16 cellular contexts compared by ENCODE assay signal in the genomic region with DNA sequence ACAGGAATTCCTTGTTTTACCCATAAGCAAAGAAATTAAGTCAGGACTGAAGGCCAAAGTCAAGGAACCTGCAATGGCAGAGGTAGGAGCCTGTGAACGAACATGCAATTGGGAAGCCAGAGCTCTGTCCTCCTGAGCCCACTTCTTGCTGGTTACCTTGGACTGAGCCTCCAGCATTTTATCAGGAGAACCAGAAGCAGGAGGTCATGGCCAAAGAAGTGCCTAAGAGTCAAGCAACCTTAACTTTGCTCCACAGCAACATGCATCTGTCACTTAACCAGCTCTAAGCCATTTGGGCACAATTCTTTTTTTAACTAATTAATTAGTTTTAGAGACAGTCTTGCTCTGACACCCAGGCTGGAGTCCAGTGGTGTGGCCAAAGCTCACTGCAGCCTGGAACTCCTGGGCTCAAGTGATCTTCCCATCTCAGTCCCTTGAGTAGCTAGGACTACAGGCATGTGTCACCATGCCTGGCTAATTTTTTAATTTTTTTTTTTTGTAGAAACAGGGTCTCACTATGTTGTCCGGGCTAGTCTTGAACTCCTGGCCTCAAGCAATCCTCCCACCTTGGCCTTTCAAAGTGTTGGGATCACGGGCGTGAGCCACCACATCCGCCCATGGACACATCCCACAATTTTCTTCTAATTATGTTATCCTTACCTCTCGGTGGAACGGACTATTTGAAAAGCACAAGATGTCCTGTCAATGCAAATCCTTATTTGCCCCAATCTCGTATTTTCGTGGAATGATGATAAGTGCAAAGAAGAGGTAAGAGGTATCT.
DNase-seq lines count a peak whose midpoint lies in the region; ATAC-seq, FAIRE-seq and TF ChIP-seq lines count a peak whose summit lies in the region.
"Had no signal": no experiment of that assay in that cellular context is flagged by ENCODE, and none has a peak within 500 bp of the region (broad histone marks: within the 10 kb centered on the region; RNA-seq: fewer than 3 reads in every experiment).

No MANE protein-coding gene starts in this region.

- no peak for FAIRE-seq in GM12891 (lab: Jason Lieb, UNC)
- FAIRE-seq: GM12892, RCC 7860 had no signal

- peak overlapping the region; percentile 84 for H3K27ac ChIP-seq in HL-60 (replicated peaks)

- TF ChIP-seq CTCF in HL-60 (IDR thresholded peaks at IDR 0.05; ENCODE audit: insufficient read depth, low read length), result no peak

- H3K36me3 Mint-ChIP-seq in stimulated activated naive CD8-positive, alpha-beta T cell treated with anti-CD3 and anti-CD28 coated beads, Interleukin-15, Interleukin-2, amounts not matched to agents 100 ng/mL and 50 ng/mL, for 24 hours (ENCODE audit: low read depth), result peaks cover 3% of the 10 kb centered on the region
- peaks cover 6% of the 10 kb centered on the region for H3K36me3 Mint-ChIP-seq in activated naive CD8-positive, alpha-beta T cell

- no peaks in the 10 kb centered on the region for H3K27me3 Mint-ChIP-seq in stimulated activated naive CD8-positive, alpha-beta T cell treated with anti-CD3 and anti-CD28 coated beads, Interleukin-15, Interleukin-2, amounts not matched to agents 100 ng/mL and 50 ng/mL, for 24 hours
- no peaks in the 10 kb centered on the region for H3K27me3 Mint-ChIP-seq in activated naive CD8-positive, alpha-beta T cell
- H3K27me3 Mint-ChIP-seq: B cell had no signal

- DNase-seq in stimulated activated naive CD8-positive, alpha-beta T cell treated with anti-CD3 and anti-CD28 coated beads, Interleukin-15, Interleukin-2, amounts not matched to agents 100 U/mL and 50 U/mL, for 24 hours, result no peak
- DNase-seq in HL-60 (ENCODE audit: low read depth in 1 of 2, low spot score in 1 of 2) (no peak), SHP77 (lab: John Stamatoyannopoulos, UW) (no peak), GM12891 (ENCODE audit: insufficient read length, low spot score) (no peak)
- DNase-seq: GOT3, NCI-H1105 treated with DMSO at 0.1 percent for 48 hours, NCI-H187, NCI-H69, Right ventricle myocardium superior, SK-N-SH had no signal

- peaks cover 14% of the 10 kb centered on the region for H3K9me3 Mint-ChIP-seq in stimulated activated naive CD8-positive, alpha-beta T cell treated with anti-CD3 and anti-CD28 coated beads, Interleukin-15, Interleukin-2, amounts not matched to agents 100 ng/mL and 50 ng/mL, for 24 hours
- peaks cover 5% of the 10 kb centered on the region for H3K9me3 Mint-ChIP-seq in activated naive CD8-positive, alpha-beta T cell (ENCODE audit: low read depth)

- peaks cover 77% of the 10 kb centered on the region for H3K4me1 Mint-ChIP-seq in stimulated activated naive CD8-positive, alpha-beta T cell treated with anti-CD3 and anti-CD28 coated beads, Interleukin-15, Interleukin-2, amounts not matched to agents 100 ng/mL and 50 ng/mL, for 24 hours (ENCODE audit: low read depth)
- peaks cover 62% of the 10 kb centered on the region for H3K4me1 Mint-ChIP-seq in activated naive CD8-positive, alpha-beta T cell (ENCODE audit: low read depth)

- H3K4me3 ChIP-seq in HL-60 (replicated peaks; ENCODE audit: insufficient read depth, low read length), result no peak overlapping the region

- no peak overlapping the region for H3K4me3 Mint-ChIP-seq in stimulated activated naive CD8-positive, alpha-beta T cell treated with anti-CD3 and anti-CD28 coated beads, Interleukin-15, Interleukin-2, amounts not matched to agents 100 ng/mL and 50 ng/mL, for 24 hours
- H3K4me3 Mint-ChIP-seq in activated naive CD8-positive, alpha-beta T cell, result no peak overlapping the region

- no peaks in the 10 kb centered on the region for H3K27me3 ChIP-seq in HL-60 (ENCODE audit: insufficient read depth, poor library complexity, severe bottlenecking)

- peak overlapping the region; percentile 96 for H3K27ac Mint-ChIP-seq in stimulated activated naive CD8-positive, alpha-beta T cell treated with anti-CD3 and anti-CD28 coated beads, Interleukin-15, Interleukin-2, amounts not matched to agents 100 ng/mL and 50 ng/mL, for 24 hours
- H3K27ac Mint-ChIP-seq in activated naive CD8-positive, alpha-beta T cell, result peak overlapping the region; percentile 11

- no peak for ATAC-seq in stimulated activated naive CD8-positive, alpha-beta T cell treated with anti-CD3 and anti-CD28 coated beads, Interleukin-15, Interleukin-2, amounts not matched to agents 100 U/mL and 50 U/mL, for 24 hours
- no peak for ATAC-seq in HG03159 (IDR thresholded peaks at IDR 0.05; ENCODE audit: unreplicated experiment)

- no peak for TF ChIP-seq POLR2A in GM12891 (IDR thresholded peaks at IDR 0.05; ENCODE audit: low read depth, low read length)

TF ChIP-seq in GM12891, 5 proteins besides CTCF, POLR2A, EP300 and RAD21:
- TF ChIP-seq SPI1 (IDR thresholded peaks at IDR 0.05; ENCODE audit: low read depth, low read length), result no peak
- no peak for TF ChIP-seq PAX5 (IDR thresholded peaks at IDR 0.05; ENCODE audit: insufficient read depth, low read length, severe bottlenecking)
- no peak for TF ChIP-seq TAF1 (IDR thresholded peaks at IDR 0.05; ENCODE audit: low read depth, low read length)
- no peak for TF ChIP-seq POU2F2 (IDR thresholded peaks at IDR 0.05; ENCODE audit: low read depth, low read length)
- no peak for TF ChIP-seq POLR2AphosphoS5 (IDR thresholded peaks at IDR 0.05; ENCODE audit: low read depth, low read length)
